8 cellular contexts compared by ENCODE assay signal in genomic region chr14:20489093-20489994, GRCh38. TPM values are rescaled to one million over a fixed set of nuclear protein-coding genes. Genes with fewer than 3 reads are reported as not detected.
DNase-seq lines count a peak whose midpoint lies in the region; ATAC-seq, FAIRE-seq and TF ChIP-seq lines count a peak whose summit lies in the region.

No MANE protein-coding gene starts in this region.

- no peaks in the 10 kb centered on the region for H3K9me1 ChIP-seq in K562 (ENCODE audit: control insufficient read depth, insufficient read depth, low read length)

- no peak for TF ChIP-seq RAD21 in K562 (CRISPR knock-in tag; conservative IDR thresholded peaks at IDR 0.05 in 1 of 2, IDR thresholded peaks at IDR 0.05 in 1 of 2)

- H3K36me3 ChIP-seq in K562 (ENCODE audit: control insufficient read depth, insufficient read depth, low read length) (no peaks in the 10 kb centered on the region), pancreas (no peaks in the 10 kb centered on the region)

- peak overlapping the region; percentile 99 for H2AFZ ChIP-seq in K562 (ENCODE audit: low read depth, low read length)

- H3K27ac ChIP-seq in K562 (ENCODE audit: extremely low read depth, low read depth, low read length) (peak overlapping the region; percentile 21; the same call in 1 of the 3 replicates), pancreas (no peak overlapping the region)

- TF ChIP-seq CTCF in K562 (IDR thresholded peaks at IDR 0.05 in 2 of 3, conservative IDR thresholded peaks at IDR 0.05 in 1 of 3; ENCODE audit: insufficient read depth in 2 of 3, low read depth in 1 of 3, low read length in 3 of 3) (no peak), pancreas (IDR thresholded peaks at IDR 0.05) (no peak), Calu3 (IDR thresholded peaks at IDR 0.05; ENCODE audit: unreplicated experiment) (no peak), D721Med (IDR thresholded peaks at IDR 0.05; ENCODE audit: insufficient read depth, missing control alignments) (no peak)

- H3K4me1 ChIP-seq in K562 (replicated peaks in 1 of 2; ENCODE audit: control insufficient read depth in 2 of 2, insufficient read depth in 2 of 2, low read length in 2 of 2) = peaks cover 19 to 45% of the 10 kb centered on the region in 2 experiments; a peak in 3 of 5 replicates
- no peaks in the 10 kb centered on the region for H3K4me1 ChIP-seq in pancreas

- peak; percentile 12 for DNase-seq in activated gamma-delta T cell treated with Interleukin-2 at 50 U/mL for 16 hours
- DNase-seq in activated gamma-delta T cell (lab: John Stamatoyannopoulos, UW) = no peak
- no peak for DNase-seq in K562 (ENCODE audit: extremely low read depth in 1 of 4, low spot score in 3 of 4)
- DNase-seq in stimulated activated naive B cell treated with anti-CD40 and anti-IgM and Interleukin-4, amounts not matched to agents 10 μg/mL and 1 μg/mL and 100 μg/mL, for 72 hours = peak; percentile 16
- no peak for DNase-seq in pancreas
- no peak for DNase-seq in Calu3
- no peak for DNase-seq in D721Med (ENCODE audit: insufficient read length, low spot score)

- H3K4me1 Mint-ChIP-seq in stimulated activated naive B cell treated with anti-CD40 and anti-IgM and Interleukin-4, amounts not matched to agents 10 μg/mL and 1 μg/mL and 100 μg/mL, for 72 hours = peaks cover 43 to 66% of the 10 kb centered on the region in 2 donors
- H3K4me1 Mint-ChIP-seq in Calu3 (ENCODE audit: low read depth, unreplicated experiment) = peaks cover 20% of the 10 kb centered on the region

- CTCF ChIA-PET in K562 (lab: Yijun Ruan, JAX; ENCODE audit: low intra/inter-chr PET ratio) = no interaction called here
- CTCF ChIA-PET in Calu3 (lab: Charles Lee) = no interaction called here

- no peaks in the 10 kb centered on the region for H3K27me3 Mint-ChIP-seq in stimulated activated naive B cell treated with anti-CD40 and anti-IgM and Interleukin-4, amounts not matched to agents 10 μg/mL and 1 μg/mL and 100 μg/mL, for 72 hours
- no peaks in the 10 kb centered on the region for H3K27me3 Mint-ChIP-seq in Calu3 (ENCODE audit: unreplicated experiment)

- FAIRE-seq in K562 (lab: Jason Lieb, UNC) (no peak), pancreas (lab: Jason Lieb, UNC) (no peak), D721Med (lab: Jason Lieb, UNC) (no peak)

- no TSS peak for BruUV-seq in K562 (replicated peaks; lab: Mats Ljungman, UMichigan)
- BruUV-seq in Calu3 (replicated peaks; lab: Mats Ljungman, UMichigan) = no TSS peak

- no peak for TF ChIP-seq POLR2A in K562 (conservative IDR thresholded peaks at IDR 0.05)

- H3K27ac Mint-ChIP-seq in stimulated activated naive B cell treated with anti-CD40 and anti-IgM and Interleukin-4, amounts not matched to agents 10 μg/mL and 1 μg/mL and 100 μg/mL, for 72 hours = peak overlapping the region; percentile 74
- H3K27ac Mint-ChIP-seq in Calu3 (ENCODE audit: unreplicated experiment) = no peak overlapping the region

- intact Hi-C loops in K562 (cut with micrococcal nuclease) = no loop called here
- intact Hi-C loops in pancreas (cut with DNase I) = no loop called here
- intact Hi-C loops in Calu3 (cut with micrococcal nuclease; ENCODE audit: unreplicated experiment) = no loop called here

- no peak overlapping the region for H3K4me2 ChIP-seq in K562 (ENCODE audit: insufficient read depth, low read length)

- H3K9me3 ChIP-seq in K562 (replicated peaks; ENCODE audit: control insufficient read depth, insufficient read depth, low read depth, low read length) = no peaks in the 10 kb centered on the region
- H3K9me3 ChIP-seq in pancreas = no peaks in the 10 kb centered on the region

- H3K9ac ChIP-seq in K562 (ENCODE audit: insufficient read depth in 1 of 2, low read depth in 2 of 2, low read length in 2 of 2) = peak overlapping the region in 1 of 2 experiments; percentile 60; a peak in 1 of 4 replicates

- TF ChIP-seq EP300 in K562 (IDR thresholded peaks at IDR 0.05; ENCODE audit: low read length) = no peak

- H3K36me3 Mint-ChIP-seq in stimulated activated naive B cell treated with anti-CD40 and anti-IgM and Interleukin-4, amounts not matched to agents 10 μg/mL and 1 μg/mL and 100 μg/mL, for 72 hours = peaks cover 3 to 5% of the 10 kb centered on the region in 2 donors
- H3K36me3 Mint-ChIP-seq in Calu3 (ENCODE audit: insufficient read depth, unreplicated experiment) = no peaks in the 10 kb centered on the region

- no peaks in the 10 kb centered on the region for H3K79me2 ChIP-seq in K562 (ENCODE audit: control insufficient read depth, insufficient read depth, low read length)

- H3K4me3 Mint-ChIP-seq in stimulated activated naive B cell treated with anti-CD40 and anti-IgM and Interleukin-4, amounts not matched to agents 10 μg/mL and 1 μg/mL and 100 μg/mL, for 72 hours = peak overlapping the region; percentile 58 to 71
- H3K4me3 Mint-ChIP-seq in Calu3 (ENCODE audit: low read depth, unreplicated experiment) = no peak overlapping the region

- H3K9me3 Mint-ChIP-seq in stimulated activated naive B cell treated with anti-CD40 and anti-IgM and Interleukin-4, amounts not matched to agents 10 μg/mL and 1 μg/mL and 100 μg/mL, for 72 hours = peaks cover 0 to 1% of the 10 kb centered on the region in 2 donors
- H3K9me3 Mint-ChIP-seq in Calu3 (ENCODE audit: low read depth, unreplicated experiment) = no peaks in the 10 kb centered on the region

- H3K4me3 ChIP-seq in K562 (no peak overlapping the region), pancreas (no peak overlapping the region)

- H3K27me3 ChIP-seq in K562 (ENCODE audit: control insufficient read depth in 2 of 2, insufficient read depth in 2 of 2, low read length in 2 of 2) = no peaks in the 10 kb centered on the region
- no peaks in the 10 kb centered on the region for H3K27me3 ChIP-seq in pancreas

- 42% methylated on average over 6 of the region's 6 CpGs for WGBS in K562 (ENCODE audit: insufficient coverage, low coverage, missing lambda C conversion rate)
- WGBS in pancreas, 2 donors = 47 to 49% methylated on average over 6 of the region's 6 CpGs

- POLR2A ChIA-PET in K562 (lab: Yijun Ruan, JAX) = interaction anchor here (0.6 to 1.5 kb wide), 3 partner anchors 11 to 147 kb away, joined by 3 to 5 read pairs (median 3); partner anchors contain the start of gene PNP

- in situ Hi-C loops in K562 (cut with MboI) = no loop called here

- no peaks in the 10 kb centered on the region for H4K20me1 ChIP-seq in K562 (replicated peaks; ENCODE audit: control insufficient read depth, insufficient read depth, low read length)

- ATAC-seq in HG03575 (IDR thresholded peaks at IDR 0.05; ENCODE audit: extremely low read depth, insufficient number of reproducible peaks, low FRiP score, unreplicated experiment) = peak; percentile 26
- peak; percentile 50 for ATAC-seq in K562
- ATAC-seq in stimulated activated naive B cell treated with anti-CD40 and anti-IgM and Interleukin-4, amounts not matched to agents 10 μg/mL and 1 μg/mL and 100 μg/mL, for 72 hours (replicated peaks) = peak; percentile 66 to 76
- no peak for ATAC-seq in pancreas

RNA-seq across cellular contexts. Expression of gene RNASE10, which starts 16.0 kb away (rescaled TPM):
- total RNA-seq in K562 (2011; cell fraction: chromatin; rRNA removed; ENCODE audit: low replicate concordance) = not detected in 2 replicates
- total RNA-seq in K562 (2011; cell fraction: nucleolus; rRNA removed) = not detected in 2 replicates
- total RNA-seq in K562 (2011; cell fraction: nucleoplasm; rRNA removed) = not detected in 2 replicates
- total RNA-seq in K562 (2014; rRNA removed) = not detected in 2 replicates
- not detected in 2 replicates for total RNA-seq in K562 (2014; rRNA removed; fragmentation: Illumina TruSeq; extraction: Trizol)
- total RNA-seq in K562 (2015; rRNA removed; fragmentation: Illumina TruSeq; extraction: Trizol) = 0.25 TPM in 1 of 2 replicates, not detected in the other
- 1.9 and 2.3 TPM in 2 replicates for total RNA-seq in K562 (2021)
- polyA plus RNA-seq in K562 (2011; rRNA removed) = not detected in 2 replicates
- polyA plus RNA-seq in K562 (2011; cell fraction: cytosol; rRNA removed) = not detected in 2 replicates
- polyA plus RNA-seq in K562 (2011; cell fraction: nucleus; rRNA removed) = not detected in 2 replicates
- 0.17 and 0.28 TPM in 2 replicates for polyA plus RNA-seq in K562 (2012)
- polyA plus RNA-seq in K562 (2014; fragmentation: Illumina TruSeq; extraction: Trizol) = not detected in 2 replicates
- not detected for polyA plus RNA-seq in K562 (2014; fragmentation: Nextera tagmentation; extraction: Ambion mirVana)
- polyA plus RNA-seq in K562 (2014; rRNA removed) = not detected in 2 replicates
- not detected in 2 replicates for polyA minus RNA-seq in K562 (2011; rRNA and poly(A)+ RNA removed)
- polyA minus RNA-seq in K562 (2011; cell fraction: cytosol; rRNA and poly(A)+ RNA removed) = 0.76 TPM in 1 of 2 replicates, not detected in the other
- polyA minus RNA-seq in K562 (2011; cell fraction: nucleus; rRNA and poly(A)+ RNA removed) = not detected in 2 replicates
- under 1 TPM in 5 of 6 donors, not detected in 1; 0.13 to 0.62 (median 0.28) TPM for total RNA-seq in pancreas
- under 1 TPM in 1 of 2 donors, not detected in 1; 0.19 TPM for polyA plus RNA-seq in pancreas
- total RNA-seq in Calu3 (2022) = 0.54 and 0.61 TPM in 2 replicates

RNA-seq across cellular contexts. Expression of gene PNP, which starts 20.1 kb away (rescaled TPM):
- 112 and 115 TPM in 2 replicates for total RNA-seq in K562 (2011; cell fraction: chromatin; rRNA removed; ENCODE audit: low replicate concordance)
- total RNA-seq in K562 (2011; cell fraction: nucleolus; rRNA removed) = 90.6 and 93.6 TPM in 2 replicates
- total RNA-seq in K562 (2011; cell fraction: nucleoplasm; rRNA removed) = 115 and 131 TPM in 2 replicates
- total RNA-seq in K562 (2014; rRNA removed) = 92.5 and 119 TPM in 2 replicates
- total RNA-seq in K562 (2014; rRNA removed; fragmentation: Illumina TruSeq; extraction: Trizol) = 163 and 170 TPM in 2 replicates
- total RNA-seq in K562 (2015; rRNA removed; fragmentation: Illumina TruSeq; extraction: Trizol) = 141 and 144 TPM in 2 replicates
- 119 and 130 TPM in 2 replicates for total RNA-seq in K562 (2021)
- 252 and 288 TPM in 2 replicates for polyA plus RNA-seq in K562 (2011; rRNA removed)
- 200 and 236 TPM in 2 replicates for polyA plus RNA-seq in K562 (2011; cell fraction: cytosol; rRNA removed)
- polyA plus RNA-seq in K562 (2011; cell fraction: nucleus; rRNA removed) = 141 and 192 TPM in 2 replicates
- polyA plus RNA-seq in K562 (2012) = 88.6 and 90.8 TPM in 2 replicates
- 198 and 208 TPM in 2 replicates for polyA plus RNA-seq in K562 (2014; fragmentation: Illumina TruSeq; extraction: Trizol)
- 100 to 1,000 TPM in 1 of 2 experiments, 10 to 100 TPM in 1; 96.2 to 137 TPM for polyA plus RNA-seq in K562 (2014; fragmentation: Nextera tagmentation; extraction: Ambion mirVana)
- 134 and 143 TPM in 2 replicates for polyA plus RNA-seq in K562 (2014; rRNA removed)
- 135 and 159 TPM in 2 replicates for polyA minus RNA-seq in K562 (2011; rRNA and poly(A)+ RNA removed)
- polyA minus RNA-seq in K562 (2011; cell fraction: cytosol; rRNA and poly(A)+ RNA removed) = 92.7 and 94.6 TPM in 2 replicates
- polyA minus RNA-seq in K562 (2011; cell fraction: nucleus; rRNA and poly(A)+ RNA removed) = 36.8 and 65.8 TPM in 2 replicates
- total RNA-seq in pancreas = 10 to 100 TPM in 2 of 6 donors, 1 to 10 TPM in 4; 6.2 to 17.2 (median 8.4) TPM
- 10 to 100 TPM in 1 of 2 donors, 1 to 10 TPM in 1; 9.0 to 24.0 TPM for polyA plus RNA-seq in pancreas
- 81.3 and 94.9 TPM in 2 replicates for total RNA-seq in Calu3 (2022)

RNA-seq across cellular contexts. Expression of gene PIP4P1, which starts 28.1 kb away (rescaled TPM):
- 39.4 and 59.8 TPM in 2 replicates for total RNA-seq in K562 (2011; cell fraction: chromatin; rRNA removed; ENCODE audit: low replicate concordance)
- total RNA-seq in K562 (2011; cell fraction: nucleolus; rRNA removed) = 44.1 and 49.7 TPM in 2 replicates
- 51.0 and 52.4 TPM in 2 replicates for total RNA-seq in K562 (2011; cell fraction: nucleoplasm; rRNA removed)
- 10.3 and 10.9 TPM in 2 replicates for total RNA-seq in K562 (2014; rRNA removed)
- 8.6 and 10.2 TPM in 2 replicates for total RNA-seq in K562 (2014; rRNA removed; fragmentation: Illumina TruSeq; extraction: Trizol)
- 10.7 and 11.7 TPM in 2 replicates for total RNA-seq in K562 (2015; rRNA removed; fragmentation: Illumina TruSeq; extraction: Trizol)
- 15.1 and 20.9 TPM in 2 replicates for total RNA-seq in K562 (2021)
- polyA plus RNA-seq in K562 (2011; rRNA removed) = 17.7 and 30.2 TPM in 2 replicates
- polyA plus RNA-seq in K562 (2011; cell fraction: cytosol; rRNA removed) = 20.6 and 21.5 TPM in 2 replicates
- 95.5 and 114 TPM in 2 replicates for polyA plus RNA-seq in K562 (2011; cell fraction: nucleus; rRNA removed)
- polyA plus RNA-seq in K562 (2012) = 14.4 and 21.9 TPM in 2 replicates
- polyA plus RNA-seq in K562 (2014; fragmentation: Illumina TruSeq; extraction: Trizol) = 14.9 and 16.6 TPM in 2 replicates
- 1 to 10 TPM; 5.3 to 7.4 TPM for polyA plus RNA-seq in K562 (2014; fragmentation: Nextera tagmentation; extraction: Ambion mirVana)
- 16.0 and 18.9 TPM in 2 replicates for polyA plus RNA-seq in K562 (2014; rRNA removed)
- polyA minus RNA-seq in K562 (2011; rRNA and poly(A)+ RNA removed) = 9.1 and 12.0 TPM in 2 replicates
- polyA minus RNA-seq in K562 (2011; cell fraction: cytosol; rRNA and poly(A)+ RNA removed) = 4.4 and 6.0 TPM in 2 replicates
- 15.5 and 27.3 TPM in 2 replicates for polyA minus RNA-seq in K562 (2011; cell fraction: nucleus; rRNA and poly(A)+ RNA removed)
- 10 to 100 TPM in 5 of 6 donors, 1 to 10 TPM in 1; 8.9 to 20.5 (median 14.4) TPM for total RNA-seq in pancreas
- 10 to 100 TPM; 26.8 to 38.2 TPM for polyA plus RNA-seq in pancreas
- total RNA-seq in Calu3 (2022) = 27.0 and 33.8 TPM in 2 replicates

RNA-seq across cellular contexts. Expression of gene APEX1, which starts 34.3 kb away (rescaled TPM):
- total RNA-seq in K562 (2011; cell fraction: chromatin; rRNA removed; ENCODE audit: low replicate concordance) = 34.9 and 40.9 TPM in 2 replicates
- total RNA-seq in K562 (2011; cell fraction: nucleolus; rRNA removed) = 31.0 and 33.6 TPM in 2 replicates
- total RNA-seq in K562 (2011; cell fraction: nucleoplasm; rRNA removed) = 40.3 and 47.9 TPM in 2 replicates
- 157 and 188 TPM in 2 replicates for total RNA-seq in K562 (2014; rRNA removed)
- total RNA-seq in K562 (2014; rRNA removed; fragmentation: Illumina TruSeq; extraction: Trizol) = 49.5 and 50.2 TPM in 2 replicates
- total RNA-seq in K562 (2015; rRNA removed; fragmentation: Illumina TruSeq; extraction: Trizol) = 54.8 and 63.8 TPM in 2 replicates
- 142 and 143 TPM in 2 replicates for total RNA-seq in K562 (2021)
- polyA plus RNA-seq in K562 (2011; rRNA removed) = 224 and 225 TPM in 2 replicates
- 321 and 341 TPM in 2 replicates for polyA plus RNA-seq in K562 (2011; cell fraction: cytosol; rRNA removed)
- polyA plus RNA-seq in K562 (2011; cell fraction: nucleus; rRNA removed) = 175 and 219 TPM in 2 replicates
- polyA plus RNA-seq in K562 (2012) = 161 and 174 TPM in 2 replicates
- 212 and 274 TPM in 2 replicates for polyA plus RNA-seq in K562 (2014; fragmentation: Illumina TruSeq; extraction: Trizol)
- polyA plus RNA-seq in K562 (2014; fragmentation: Nextera tagmentation; extraction: Ambion mirVana) = 100 to 1,000 TPM; 158 to 234 TPM
- polyA plus RNA-seq in K562 (2014; rRNA removed) = 218 and 222 TPM in 2 replicates
- 141 and 166 TPM in 2 replicates for polyA minus RNA-seq in K562 (2011; rRNA and poly(A)+ RNA removed)
- 59.7 and 65.9 TPM in 2 replicates for polyA minus RNA-seq in K562 (2011; cell fraction: cytosol; rRNA and poly(A)+ RNA removed)
- 14.0 and 29.0 TPM in 2 replicates for polyA minus RNA-seq in K562 (2011; cell fraction: nucleus; rRNA and poly(A)+ RNA removed)
- 100 to 1,000 TPM in 1 of 6 donors, 10 to 100 TPM in 5; 50.9 to 107 (median 64.6) TPM for total RNA-seq in pancreas
- polyA plus RNA-seq in pancreas = 10 to 100 TPM; 53.9 to 88.2 TPM
- 205 TPM in 2 replicates for total RNA-seq in Calu3 (2022)

RNA-seq across cellular contexts. Expression of gene OSGEP, which starts 34.7 kb away (rescaled TPM):
- total RNA-seq in K562 (2011; cell fraction: chromatin; rRNA removed; ENCODE audit: low replicate concordance) = 124 and 166 TPM in 2 replicates
- 148 and 154 TPM in 2 replicates for total RNA-seq in K562 (2011; cell fraction: nucleolus; rRNA removed)
- total RNA-seq in K562 (2011; cell fraction: nucleoplasm; rRNA removed) = 122 and 133 TPM in 2 replicates
- total RNA-seq in K562 (2014; rRNA removed) (47.8 and 48.9 TPM in 2 replicates), K562 (2014; rRNA removed; fragmentation: Illumina TruSeq; extraction: Trizol) (35.6 and 36.9 TPM in 2 replicates), K562 (2015; rRNA removed; fragmentation: Illumina TruSeq; extraction: Trizol) (42.3 and 44.1 TPM in 2 replicates), K562 (2021) (31.4 and 39.1 TPM in 2 replicates), pancreas (10 to 100 TPM; 11.4 to 16.0 (median 13.9) TPM), Calu3 (2022) (46.2 and 54.3 TPM in 2 replicates)
- polyA plus RNA-seq in K562 (2011; rRNA removed) (49.3 and 65.2 TPM in 2 replicates), K562 (2014; fragmentation: Illumina TruSeq; extraction: Trizol) (31.4 and 36.4 TPM in 2 replicates), K562 (2014; fragmentation: Nextera tagmentation; extraction: Ambion mirVana) (10 to 100 TPM; 32.1 to 59.2 TPM), K562 (2014; rRNA removed) (51.1 and 61.1 TPM in 2 replicates), pancreas (10 to 100 TPM; 41.2 to 69.8 TPM)
- polyA plus RNA-seq in K562 (2011; cell fraction: cytosol; rRNA removed) = 108 and 117 TPM in 2 replicates
- 143 and 149 TPM in 2 replicates for polyA plus RNA-seq in K562 (2011; cell fraction: nucleus; rRNA removed)
- polyA plus RNA-seq in K562 (2012) = 37.0 and 40.1 TPM in 2 replicates
- 73.0 and 76.7 TPM in 2 replicates for polyA minus RNA-seq in K562 (2011; rRNA and poly(A)+ RNA removed)
- 25.3 and 34.6 TPM in 2 replicates for polyA minus RNA-seq in K562 (2011; cell fraction: cytosol; rRNA and poly(A)+ RNA removed)
- 63.1 and 78.1 TPM in 2 replicates for polyA minus RNA-seq in K562 (2011; cell fraction: nucleus; rRNA and poly(A)+ RNA removed)

Comparison
In these comparisons a context has a peak if more than half of its experiments do, and no peak if none do; other contexts are left out.
1. DNase-seq: peak in activated gamma-delta T cell treated with Interleukin-2 at 50 U/mL for 16 hours (single experiment) and stimulated activated naive B cell treated with anti-CD40 and anti-IgM and Interleukin-4, amounts not matched to agents 10 μg/mL and 1 μg/mL and 100 μg/mL, for 72 hours (single experiment); none in activated gamma-delta T cell (single experiment), K562 (0 of 4), pancreas (0 of 6), Calu3 (single experiment) and D721Med (single experiment).
2. ATAC-seq: peak in HG03575 (single experiment), K562 (single experiment) and stimulated activated naive B cell treated with anti-CD40 and anti-IgM and Interleukin-4, amounts not matched to agents 10 μg/mL and 1 μg/mL and 100 μg/mL, for 72 hours (2 of 2); none in pancreas (0 of 4).